In the genomic region with DNA sequence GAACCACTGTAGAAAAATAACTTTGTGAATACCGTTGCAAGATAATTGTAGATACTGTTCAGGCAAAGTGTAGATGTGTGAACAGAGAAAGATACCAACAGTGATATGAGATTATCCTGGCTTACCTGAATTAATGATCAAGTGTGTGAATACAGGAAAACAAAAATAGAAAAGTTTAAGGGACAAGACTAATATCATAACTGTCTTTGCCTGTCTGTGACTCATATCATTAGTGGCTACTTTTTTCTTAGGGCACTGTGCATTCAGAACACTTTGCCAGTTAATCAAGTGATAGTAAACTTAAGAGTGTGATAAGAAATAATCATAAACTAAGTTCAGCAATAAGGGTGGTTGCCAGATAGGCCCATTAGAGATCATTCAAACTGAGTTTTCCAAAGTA, we compare ENCODE assay signal across 17 cellular contexts.
"Had no signal": no experiment of that assay in that cellular context is flagged by ENCODE, and none has a peak within 500 bp of the region (broad histone marks: within the 10 kb centered on the region; RNA-seq: fewer than 3 reads in every experiment).

No MANE protein-coding gene starts in this region.

- H3K9me3 Mint-ChIP-seq: activated B cell treated with CpG ODN at 0.5 μM for 24 hours; activated CD4-positive, alpha-beta T cell treated with anti-CD3 and anti-CD28 coated beads, Interleukin-2, amount 10 ng/mL, durations not matched to agents 24 days and 14 days; dendritic cell treated with granulocyte-macrophage colony-stimulating factor and Interleukin-4, amounts not matched to agents 40 ng/mL and 50 ng/mL, for 4 days; effector memory CD8-positive, alpha-beta T cell; immature natural killer cell; natural killer cell treated with Interleukin-12 subunit alpha and Interleukin-12 subunit beta and Interleukin-15 and Interleukin-18, amount 100 ng/mL, for 72 hours had no signal

- H3K27ac Mint-ChIP-seq: activated B cell treated with CpG ODN at 0.5 μM for 24 hours; activated CD4-positive, alpha-beta T cell treated with anti-CD3 and anti-CD28 coated beads, Interleukin-2, amount 10 ng/mL, durations not matched to agents 24 days and 14 days; dendritic cell treated with granulocyte-macrophage colony-stimulating factor and Interleukin-4, amounts not matched to agents 40 ng/mL and 50 ng/mL, for 4 days; effector memory CD8-positive, alpha-beta T cell; immature natural killer cell; natural killer cell treated with Interleukin-12 subunit alpha and Interleukin-12 subunit beta and Interleukin-15 and Interleukin-18, amount 100 ng/mL, for 72 hours had no signal

- H3K27me3 Mint-ChIP-seq: activated B cell treated with CpG ODN at 0.5 μM for 24 hours; activated CD4-positive, alpha-beta T cell treated with anti-CD3 and anti-CD28 coated beads, Interleukin-2, amount 10 ng/mL, durations not matched to agents 24 days and 14 days; dendritic cell treated with granulocyte-macrophage colony-stimulating factor and Interleukin-4, amounts not matched to agents 40 ng/mL and 50 ng/mL, for 4 days; effector memory CD8-positive, alpha-beta T cell; natural killer cell treated with Interleukin-12 subunit alpha and Interleukin-12 subunit beta and Interleukin-15 and Interleukin-18, amount 100 ng/mL, for 72 hours had no signal

- ATAC-seq: effector memory CD8-positive, alpha-beta T cell had no signal

- DNase-seq: activated B cell treated with CpG ODN at 0.5 μM for 24 hours; activated CD4-positive, alpha-beta T cell treated with anti-CD3 and anti-CD28 coated beads, Interleukin-2, amount 10 ng/mL, durations not matched to agents 24 days and 14 days; activated naive CD4-positive, alpha-beta T cell treated with anti-CD3 and anti-CD28 coated beads, Interleukin-2, amount 50 U/mL, for 16 hours; effector memory CD8-positive, alpha-beta T cell; foreskin melanocyte; head of caudate nucleus; immature natural killer cell; mesenchymal stem cell; nucleus accumbens; posterior cingulate gyrus; retina; stimulated activated CD4-positive, alpha-beta T cell treated with anti-CD3 and anti-CD28 coated beads, Interleukin-15, amount 100 ng/mL, for 24 hours; stimulated activated CD4-positive, alpha-beta T cell treated with anti-CD3 and anti-CD28 coated beads, Interleukin-4, amount 100 ng/mL, for 1 hour; stimulated activated naive CD4-positive, alpha-beta T cell; tibial artery had no signal

- H3K4me3 Mint-ChIP-seq: activated B cell treated with CpG ODN at 0.5 μM for 24 hours; activated CD4-positive, alpha-beta T cell treated with anti-CD3 and anti-CD28 coated beads, Interleukin-2, amount 10 ng/mL, durations not matched to agents 24 days and 14 days; dendritic cell treated with granulocyte-macrophage colony-stimulating factor and Interleukin-4, amounts not matched to agents 40 ng/mL and 50 ng/mL, for 4 days; effector memory CD8-positive, alpha-beta T cell; immature natural killer cell; natural killer cell treated with Interleukin-12 subunit alpha and Interleukin-12 subunit beta and Interleukin-15 and Interleukin-18, amount 100 ng/mL, for 72 hours had no signal

- H3K4me1 Mint-ChIP-seq: activated B cell treated with CpG ODN at 0.5 μM for 24 hours; activated CD4-positive, alpha-beta T cell treated with anti-CD3 and anti-CD28 coated beads, Interleukin-2, amount 10 ng/mL, durations not matched to agents 24 days and 14 days had no signal

- H3K36me3 Mint-ChIP-seq: immature natural killer cell; natural killer cell treated with Interleukin-12 subunit alpha and Interleukin-12 subunit beta and Interleukin-15 and Interleukin-18, amount 100 ng/mL, for 72 hours had no signal
